In the genomic region with DNA sequence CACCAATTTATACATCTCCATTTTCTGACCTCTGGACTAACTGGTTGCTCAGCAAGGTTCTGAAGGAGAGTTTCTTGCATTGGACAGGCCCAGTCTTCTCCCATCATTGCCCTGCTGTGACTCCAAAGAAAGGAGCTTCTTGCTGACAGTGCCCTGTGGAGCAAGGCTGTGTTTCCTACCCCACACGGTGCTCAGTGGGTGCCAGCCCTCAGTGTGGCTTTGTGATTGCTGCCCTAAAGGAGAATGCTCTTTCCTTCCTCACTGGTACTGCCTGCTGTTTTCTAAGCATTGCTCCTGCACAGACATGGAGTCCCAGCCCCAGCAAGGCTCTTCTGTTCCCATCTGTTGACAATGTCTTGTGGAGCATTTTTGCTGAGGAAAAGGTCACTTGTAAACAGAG, we compare ENCODE assay signal across 26 cellular contexts.
DNase-seq lines count a peak whose midpoint lies in the region; ATAC-seq, FAIRE-seq and TF ChIP-seq lines count a peak whose summit lies in the region.
"Had no signal": no experiment of that assay in that cellular context is flagged by ENCODE, and none has a peak within 500 bp of the region (broad histone marks: within the 10 kb centered on the region; RNA-seq: fewer than 3 reads in every experiment).

No MANE protein-coding gene starts in this region.

- peaks cover 0 to 73% (median 22%) of the 10 kb centered on the region in 9 donors for H3K36me3 ChIP-seq in heart right ventricle
- peaks cover 9% of the 10 kb centered on the region for H3K36me3 ChIP-seq in astrocyte (ENCODE audit: insufficient read depth, low read length)
- H3K36me3 ChIP-seq in lung (ENCODE audit: control insufficient read depth in 2 of 2, insufficient read depth in 2 of 2, low read length in 2 of 2): peaks cover 7 to 8% of the 10 kb centered on the region in 2 donors
- no peaks in the 10 kb centered on the region for H3K36me3 ChIP-seq in hepatocyte (replicated peaks; ENCODE audit: insufficient read depth, low read depth)

- 26 to 44% methylated on average over 1 of the region's 1 CpG for WGBS in heart right ventricle, 2 donors
- WGBS in lung, 2 donors: 50 to 56% methylated on average over 1 of the region's 1 CpG
- WGBS in hepatocyte (ENCODE audit: low lambda C conversion rate, missing lambda C conversion rate): 84% methylated on average over 1 of the region's 1 CpG

- no peaks in the 10 kb centered on the region for H3K9me3 Mint-ChIP-seq in astrocyte (ENCODE audit: unreplicated experiment)
- H3K9me3 Mint-ChIP-seq in stimulated activated naive B cell treated with anti-CD40 and anti-IgM and Interleukin-4, amounts not matched to agents 10 μg/mL and 1 μg/mL and 100 μg/mL, for 72 hours: no peaks in the 10 kb centered on the region
- H3K9me3 Mint-ChIP-seq: CD14-positive monocyte, natural killer cell, T-cell had no signal

- H4K20me1 ChIP-seq in astrocyte (ENCODE audit: insufficient read depth, low read length) (no peaks in the 10 kb centered on the region), hepatocyte (ENCODE audit: insufficient read depth, poor library complexity, severe bottlenecking) (no peaks in the 10 kb centered on the region)

- H3K9me2 ChIP-seq in hepatocyte (replicated peaks; ENCODE audit: insufficient read depth): no peaks in the 10 kb centered on the region

- H3K4me2 ChIP-seq in astrocyte (ENCODE audit: low read length) (peak overlapping the region; percentile 82), hepatocyte (no peak overlapping the region)
- H3K4me2 ChIP-seq: A549 had no signal

- no peak overlapping the region for H3K27ac Mint-ChIP-seq in astrocyte (ENCODE audit: unreplicated experiment)
- H3K27ac Mint-ChIP-seq in stimulated activated naive B cell treated with anti-CD40 and anti-IgM and Interleukin-4, amounts not matched to agents 10 μg/mL and 1 μg/mL and 100 μg/mL, for 72 hours: peak overlapping the region; percentile 42
- H3K27ac Mint-ChIP-seq: activated CD4-positive, alpha-beta T cell treated with anti-CD3 and anti-CD28 coated beads, Interleukin-2, amount 10 ng/mL, durations not matched to agents 24 days and 14 days; CD14-positive monocyte; natural killer cell had no signal

- DNase-seq in heart right ventricle: no peak
- DNase-seq in cardiac septum (ENCODE audit: low spot score): no peak
- DNase-seq in astrocyte (ENCODE audit: low read depth): no peak
- DNase-seq in lung (ENCODE audit: low spot score): no peak
- DNase-seq in stimulated activated naive B cell treated with anti-CD40 and anti-IgM and Interleukin-4, amounts not matched to agents 10 μg/mL and 1 μg/mL and 100 μg/mL, for 72 hours: no peak
- DNase-seq in activated CD4-positive, alpha-beta T cell treated with anti-CD3 and anti-CD28 coated beads, Interleukin-2, amount 50 U/mL, for 4 hours: no peak
- DNase-seq in left lobe of liver (ENCODE audit: low spot score): no peak
- no peak for DNase-seq in hepatocyte (ENCODE audit: low spot score)
- DNase-seq: activated CD4-positive, alpha-beta T cell treated with anti-CD3 and anti-CD28 coated beads, Interleukin-2, amount 10 ng/mL, durations not matched to agents 24 days and 14 days; activated CD8-positive, alpha-beta memory T cell treated with anti-CD3 and anti-CD28 coated beads, Interleukin-2, amount 50 U/mL, for 4 hours; activated effector memory CD4-positive, alpha-beta T cell treated with anti-CD3 and anti-CD28 coated beads, Interleukin-2, amount 50 U/mL, for 16 hours; cerebellar nuclear complex; effector CD8-positive, alpha-beta T cell; GDM1; mammary epithelial cell; MV-4-11; natural killer cell; NCI-H187 treated with DMSO at 0.1 percent for 48 hours; NCI-H446; NK-92 treated with Interleukin-12 subunit alpha and Interleukin-12 subunit beta, amount 100 ng/mL, for 24 hours; stimulated activated CD4-positive, alpha-beta T cell treated with anti-CD3 and anti-CD28 coated beads, Interleukin-12 subunit alpha, Interleukin-12 subunit beta, amount 100 ng/mL, for 4 hours; stimulated activated CD8-positive, alpha-beta memory T cell treated with anti-CD3 and anti-CD28 coated beads, Interleukin-4, amount 100 ng/mL, for 48 hours; T-cell had no signal

- H3K4me3 Mint-ChIP-seq in astrocyte (ENCODE audit: unreplicated experiment): no peak overlapping the region
- no peak overlapping the region for H3K4me3 Mint-ChIP-seq in stimulated activated naive B cell treated with anti-CD40 and anti-IgM and Interleukin-4, amounts not matched to agents 10 μg/mL and 1 μg/mL and 100 μg/mL, for 72 hours
- H3K4me3 Mint-ChIP-seq: activated CD4-positive, alpha-beta T cell treated with anti-CD3 and anti-CD28 coated beads, Interleukin-2, amount 10 ng/mL, durations not matched to agents 24 days and 14 days; CD14-positive monocyte; natural killer cell; T-cell had no signal

- H3K4me3 ChIP-seq in heart right ventricle (no peak overlapping the region), astrocyte (ENCODE audit: insufficient read depth, low read depth, low read length) (no peak overlapping the region), lung (no peak overlapping the region), hepatocyte (no peak overlapping the region)
- H3K4me3 ChIP-seq: A549, suprapubic skin had no signal

- no peaks in the 10 kb centered on the region for H3K79me2 ChIP-seq in astrocyte (ENCODE audit: insufficient read depth, low read length)
- no peaks in the 10 kb centered on the region for H3K79me2 ChIP-seq in hepatocyte

- H3K4me1 ChIP-seq in heart right ventricle (peaks cover 9 to 72% (median 60%) of the 10 kb centered on the region in 9 donors), astrocyte (ENCODE audit: insufficient read depth, low read length) (peaks cover 35% of the 10 kb centered on the region), lung (ENCODE audit: control insufficient read depth in 2 of 2, insufficient read depth in 2 of 2, low read length in 2 of 2) (peaks cover 7 to 28% of the 10 kb centered on the region in 2 donors), hepatocyte (ENCODE audit: insufficient read depth) (peaks cover 2% of the 10 kb centered on the region)

- TF ChIP-seq CTCF in heart right ventricle (IDR thresholded peaks at IDR 0.05): no peak
- no peak for TF ChIP-seq CTCF in astrocyte (IDR thresholded peaks at IDR 0.05; ENCODE audit: insufficient read depth, low read depth, low read length)
- no peak for TF ChIP-seq CTCF in lung (IDR thresholded peaks at IDR 0.05; ENCODE audit: control extremely low read depth, extremely low read depth)
- TF ChIP-seq CTCF in hepatocyte (IDR thresholded peaks at IDR 0.05; ENCODE audit: poor library complexity): no peak

- H3K9ac ChIP-seq in astrocyte (ENCODE audit: low read length): peak overlapping the region; percentile 58

- peaks cover 30% of the 10 kb centered on the region for H3K4me1 Mint-ChIP-seq in astrocyte (ENCODE audit: low read depth, unreplicated experiment)
- peaks cover 6 to 8% of the 10 kb centered on the region in 2 donors for H3K4me1 Mint-ChIP-seq in stimulated activated naive B cell treated with anti-CD40 and anti-IgM and Interleukin-4, amounts not matched to agents 10 μg/mL and 1 μg/mL and 100 μg/mL, for 72 hours

- H3K9me3 ChIP-seq in heart right ventricle (no peaks in the 10 kb centered on the region), astrocyte (ENCODE audit: insufficient read depth, low read depth, low read length) (no peaks in the 10 kb centered on the region), lung (ENCODE audit: control insufficient read depth in 2 of 2, insufficient read depth in 1 of 2, low read length in 1 of 2) (no peaks in the 10 kb centered on the region), hepatocyte (ENCODE audit: low read depth) (no peaks in the 10 kb centered on the region)
- H3K9me3 ChIP-seq: A549, suprapubic skin had no signal

- H3K36me3 Mint-ChIP-seq in astrocyte (ENCODE audit: low read depth, unreplicated experiment): peaks cover 24% of the 10 kb centered on the region
- peaks cover 18 to 55% of the 10 kb centered on the region in 2 donors for H3K36me3 Mint-ChIP-seq in stimulated activated naive B cell treated with anti-CD40 and anti-IgM and Interleukin-4, amounts not matched to agents 10 μg/mL and 1 μg/mL and 100 μg/mL, for 72 hours

- ATAC-seq in heart right ventricle (peak in 1 of 8 donors; percentile 27), lung (ENCODE audit: insufficient read depth, low FRiP score) (no peak), left lobe of liver (no peak)
- no peak for ATAC-seq in stimulated activated naive B cell treated with anti-CD40 and anti-IgM and Interleukin-4, amounts not matched to agents 10 μg/mL and 1 μg/mL and 100 μg/mL, for 72 hours (replicated peaks)
- ATAC-seq: A549, natural killer cell, T-cell had no signal

- H2AFZ ChIP-seq in astrocyte (ENCODE audit: low read depth, low read length) (no peak overlapping the region), hepatocyte (no peak overlapping the region)

- no peaks in the 10 kb centered on the region for H3K27me3 Mint-ChIP-seq in astrocyte (ENCODE audit: low read depth, unreplicated experiment)
- no peaks in the 10 kb centered on the region for H3K27me3 Mint-ChIP-seq in stimulated activated naive B cell treated with anti-CD40 and anti-IgM and Interleukin-4, amounts not matched to agents 10 μg/mL and 1 μg/mL and 100 μg/mL, for 72 hours
- H3K27me3 Mint-ChIP-seq: activated CD4-positive, alpha-beta T cell treated with anti-CD3 and anti-CD28 coated beads, Interleukin-2, amount 10 ng/mL, durations not matched to agents 24 days and 14 days; T-cell had no signal

- no peak for FAIRE-seq in astrocyte (lab: Jason Lieb, UNC)
- FAIRE-seq: A549 had no signal

- H3K27me3 ChIP-seq in heart right ventricle (no peaks in the 10 kb centered on the region), astrocyte (ENCODE audit: insufficient read depth, low read length) (no peaks in the 10 kb centered on the region), lung (ENCODE audit: control insufficient read depth, insufficient read depth) (no peaks in the 10 kb centered on the region), hepatocyte (no peaks in the 10 kb centered on the region)
- H3K27me3 ChIP-seq: suprapubic skin had no signal

- peak overlapping the region in 7 of 10 donors; percentile 9 to 85 (median 63) for H3K27ac ChIP-seq in heart right ventricle
- peak overlapping the region; percentile 64 for H3K27ac ChIP-seq in astrocyte (ENCODE audit: low read depth, low read length)
- peak overlapping the region; percentile 43 to 84 for H3K27ac ChIP-seq in lung (ENCODE audit: low read depth in 1 of 2, low read length in 1 of 2)
- no peak overlapping the region for H3K27ac ChIP-seq in hepatocyte
- H3K27ac ChIP-seq: A549, suprapubic skin had no signal

- intact Hi-C loops in heart right ventricle (cut with DNase I) (loop anchor here in 2 of 10 donors (5.0 kb wide), 2 partner anchors 61 to 291 kb away; a partner anchor contains a TSS), cardiac septum (cut with DNase I) (no loop called here)
